In the genomic region with DNA sequence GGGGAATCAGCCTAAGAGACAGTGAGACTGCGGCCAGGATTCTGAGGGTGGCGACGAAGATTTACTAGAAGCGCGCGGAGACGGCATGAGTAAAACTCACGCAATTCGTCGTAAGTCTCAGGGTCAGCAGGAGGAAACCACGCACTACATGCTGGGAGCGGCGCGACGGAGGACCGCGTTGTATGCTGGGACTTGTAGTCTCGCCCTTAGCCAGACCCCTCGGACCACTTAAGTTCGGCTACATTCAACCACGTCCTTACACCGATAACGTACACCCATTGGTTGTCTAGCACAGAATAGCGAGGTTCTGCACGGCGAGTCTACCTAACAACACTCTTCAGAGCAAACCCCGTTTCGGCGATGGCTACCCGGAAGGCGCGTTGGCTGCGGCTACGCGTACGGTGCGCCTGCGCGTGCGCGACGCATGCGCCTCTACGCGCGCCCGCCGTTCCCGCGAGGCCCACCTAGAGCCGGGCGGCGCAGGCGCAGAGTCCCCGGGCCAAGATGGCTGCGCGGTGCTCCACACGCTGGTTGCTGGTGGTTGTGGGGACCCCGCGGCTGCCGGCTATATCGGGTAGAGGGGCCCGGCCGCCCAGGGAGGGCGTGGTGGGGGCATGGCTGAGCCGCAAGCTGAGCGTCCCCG, we compare ENCODE assay signal across 8 cellular contexts. TPM values are rescaled to one million over a fixed set of nuclear protein-coding genes. Genes with fewer than 3 reads are reported as not detected.
DNase-seq lines count a peak whose midpoint lies in the region; FAIRE-seq and TF ChIP-seq lines count a peak whose summit lies in the region.

A gene (plus strand): TSS at position 491 of the 643 bp plus-strand sequence. CDS start 14 bp downstream, at position 505.

- H2AFZ ChIP-seq in MM.1S (ENCODE audit: low read length) = peak within 1 kb of the TSS; percentile 98

- peak within 1 kb of the TSS; percentile 99 for H3K4me3 Mint-ChIP-seq in nephron progenitor cell
- peak within 1 kb of the TSS; percentile 98 for H3K4me3 Mint-ChIP-seq in stimulated activated naive CD8-positive, alpha-beta T cell treated with anti-CD3 and anti-CD28 coated beads, Interleukin-15, Interleukin-2, amounts not matched to agents 100 ng/mL and 50 ng/mL, for 24 hours

- H3K9me3 Mint-ChIP-seq in nephron progenitor cell = no peaks in the 10 kb centered on the region
- H3K9me3 Mint-ChIP-seq in stimulated activated naive CD8-positive, alpha-beta T cell treated with anti-CD3 and anti-CD28 coated beads, Interleukin-15, Interleukin-2, amounts not matched to agents 100 ng/mL and 50 ng/mL, for 24 hours = no peaks in the 10 kb centered on the region

- H3K36me3 ChIP-seq in MM.1S (replicated peaks; ENCODE audit: insufficient read depth, low read length) = peaks cover 3% of the 10 kb centered on the region; the same call in 1 of the 2 replicates

- peaks cover 33% of the 10 kb centered on the region for H3K4me1 Mint-ChIP-seq in nephron progenitor cell
- peaks cover 35% of the 10 kb centered on the region for H3K4me1 Mint-ChIP-seq in stimulated activated naive CD8-positive, alpha-beta T cell treated with anti-CD3 and anti-CD28 coated beads, Interleukin-15, Interleukin-2, amounts not matched to agents 100 ng/mL and 50 ng/mL, for 24 hours (ENCODE audit: low read depth)

- H3K36me3 Mint-ChIP-seq in nephron progenitor cell (ENCODE audit: low read depth) = peaks cover 15% of the 10 kb centered on the region
- peaks cover 25% of the 10 kb centered on the region for H3K36me3 Mint-ChIP-seq in stimulated activated naive CD8-positive, alpha-beta T cell treated with anti-CD3 and anti-CD28 coated beads, Interleukin-15, Interleukin-2, amounts not matched to agents 100 ng/mL and 50 ng/mL, for 24 hours (ENCODE audit: low read depth)

- H3K27me3 Mint-ChIP-seq in nephron progenitor cell (ENCODE audit: low read depth, poor library complexity) = peaks cover 3% of the 10 kb centered on the region
- H3K27me3 Mint-ChIP-seq in stimulated activated naive CD8-positive, alpha-beta T cell treated with anti-CD3 and anti-CD28 coated beads, Interleukin-15, Interleukin-2, amounts not matched to agents 100 ng/mL and 50 ng/mL, for 24 hours = no peaks in the 10 kb centered on the region

- no peaks in the 10 kb centered on the region for H3K27me3 ChIP-seq in MM.1S (replicated peaks; ENCODE audit: insufficient read depth, low read length)

- TF ChIP-seq CTCF in MM.1S (IDR thresholded peaks at IDR 0.05; ENCODE audit: low read length) = no peak
- no peak for TF ChIP-seq CTCF in fibroblast of villous mesenchyme (IDR thresholded peaks at IDR 0.05; ENCODE audit: insufficient read depth, low read depth, low read length)
- no peak for TF ChIP-seq CTCF in nephron progenitor cell (IDR thresholded peaks at IDR 0.05)

- peak; percentile 81 for FAIRE-seq in G401.6 (lab: Jason Lieb, UNC)

- H4K20me1 ChIP-seq in MM.1S (ENCODE audit: insufficient read depth, low read length) = no peaks in the 10 kb centered on the region

- H3K9ac ChIP-seq in MM.1S (ENCODE audit: low read length) = peak within 1 kb of the TSS; percentile 98

- H3K4me1 ChIP-seq in MM.1S (ENCODE audit: low read length) = peaks cover 12% of the 10 kb centered on the region

- peaks cover 47% of the 10 kb centered on the region for H3K79me2 ChIP-seq in MM.1S (ENCODE audit: low read length)

- no peaks in the 10 kb centered on the region for H3K9me3 ChIP-seq in MM.1S (replicated peaks; ENCODE audit: insufficient read depth, low read length)

- peak within 1 kb of the TSS; percentile 100 for H3K4me3 ChIP-seq in MM.1S (ENCODE audit: low read length)
- peak within 1 kb of the TSS; percentile 78 for H3K4me3 ChIP-seq in fibroblast of villous mesenchyme (ENCODE audit: low read depth, low read length)

- H3F3A ChIP-seq in MM.1S (ENCODE audit: insufficient read depth, low read length) = peaks cover 7% of the 10 kb centered on the region; the same call in 1 of the 2 replicates

- peak within 1 kb of the TSS; percentile 90 for H3K4me2 ChIP-seq in MM.1S (ENCODE audit: low read depth, low read length)

- peak within 1 kb of the TSS; percentile 100 for H3K27ac Mint-ChIP-seq in nephron progenitor cell
- H3K27ac Mint-ChIP-seq in stimulated activated naive CD8-positive, alpha-beta T cell treated with anti-CD3 and anti-CD28 coated beads, Interleukin-15, Interleukin-2, amounts not matched to agents 100 ng/mL and 50 ng/mL, for 24 hours = peak within 1 kb of the TSS; percentile 99

- DNase-seq in HCEC 1CT = peak; percentile 95
- DNase-seq in MM.1S = peak; percentile 96
- peak; percentile 84 for DNase-seq in SHP77 treated with DMSO at 0.1 percent for 48 hours (lab: John Stamatoyannopoulos, UW)
- peak; percentile 98 for DNase-seq in activated effector memory CD4-positive, alpha-beta T cell treated with anti-CD3 and anti-CD28 coated beads, Interleukin-2, amount 50 U/mL, for 16 hours
- DNase-seq in fibroblast of villous mesenchyme (ENCODE audit: low read depth) = peak; percentile 97
- DNase-seq in nephron progenitor cell = peak; percentile 96

- no peaks in the 10 kb centered on the region for H3K9me2 ChIP-seq in MM.1S (replicated peaks; ENCODE audit: insufficient read depth, low read length)

- peak within 1 kb of the TSS; percentile 89 for H3K27ac ChIP-seq in MM.1S (ENCODE audit: low read length)

RNA-seq across cellular contexts. Expression of the gene that starts here (rescaled TPM):
- total RNA-seq in fibroblast of villous mesenchyme = 36.4 and 50.1 TPM in 2 replicates

Comparison
In these comparisons a context has a peak if more than half of its experiments do, and no peak if none do; other contexts are left out.
1. Peak in every context shown above with its lines: DNase-seq, H3K4me3 ChIP-seq and H3K27ac ChIP-seq.